1 cellular context compared by ENCODE assay signal in the genomic region with DNA sequence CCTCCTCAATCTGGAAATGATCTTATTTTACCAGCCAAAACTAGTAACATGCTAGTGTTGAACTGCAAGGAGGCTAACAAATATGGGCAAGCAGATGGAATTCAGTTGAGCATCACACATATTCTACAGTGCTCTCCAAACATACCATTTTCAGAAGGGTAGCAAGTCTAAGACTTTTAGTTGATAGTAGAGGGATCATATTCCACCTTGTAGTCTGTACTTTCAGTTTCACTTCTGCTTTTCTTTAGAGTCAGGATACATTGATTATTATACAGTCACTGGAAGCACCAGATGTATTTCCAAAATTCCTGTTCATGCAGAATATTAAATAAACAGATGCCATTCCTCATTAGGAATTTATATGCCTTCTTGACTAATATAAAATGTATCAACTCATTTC.
TF ChIP-seq lines count a peak whose summit lies in the region.

No MANE protein-coding gene starts in this region.

TF ChIP-seq in IMR-90, 13 proteins besides CTCF, POLR2A, EP300 and RAD21 (continued from another document):
- TF ChIP-seq, protein P1, sequence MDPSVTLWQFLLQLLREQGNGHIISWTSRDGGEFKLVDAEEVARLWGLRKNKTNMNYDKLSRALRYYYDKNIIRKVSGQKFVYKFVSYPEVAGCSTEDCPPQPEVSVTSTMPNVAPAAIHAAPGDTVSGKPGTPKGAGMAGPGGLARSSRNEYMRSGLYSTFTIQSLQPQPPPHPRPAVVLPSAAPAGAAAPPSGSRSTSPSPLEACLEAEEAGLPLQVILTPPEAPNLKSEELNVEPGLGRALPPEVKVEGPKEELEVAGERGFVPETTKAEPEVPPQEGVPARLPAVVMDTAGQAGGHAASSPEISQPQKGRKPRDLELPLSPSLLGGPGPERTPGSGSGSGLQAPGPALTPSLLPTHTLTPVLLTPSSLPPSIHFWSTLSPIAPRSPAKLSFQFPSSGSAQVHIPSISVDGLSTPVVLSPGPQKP (IDR thresholded peaks at IDR 0.05; ENCODE audit: borderline replicate concordance, low read depth, low read length) = no peak
- no peak for TF ChIP-seq CHD1 (IDR thresholded peaks at IDR 0.05; ENCODE audit: low read depth, low read length)
